Comparison of ENCODE assay signal across 8 cellular contexts in genomic region chr19:34403784-34404108, GRCh38. TPM values are rescaled to one million over a fixed set of nuclear protein-coding genes. Genes with fewer than 3 reads are reported as not detected.
DNase-seq lines count a peak whose midpoint lies in the region; ATAC-seq, FAIRE-seq and TF ChIP-seq lines count a peak whose summit lies in the region.

No MANE protein-coding gene starts in this region.

- peaks cover 3% of the 10 kb centered on the region; the same call in 1 of the 2 replicates for H3K23me2 ChIP-seq in H1 (ENCODE audit: low read depth, low read length)

- peak overlapping the region; percentile 93 for H3K4me3 ChIP-seq in IMR-90 (ENCODE audit: insufficient read depth, low read depth, low read length)
- peak overlapping the region; percentile 83 to 92 (median 88); a peak in 6 of 8 replicates for H3K4me3 ChIP-seq in H1 (ENCODE audit: extremely low read depth in 1 of 4, insufficient read depth in 2 of 4, low read depth in 3 of 4, low read length in 4 of 4)
- no peak overlapping the region for H3K4me3 ChIP-seq in trophoblast cell (ENCODE audit: low read depth, low read length)

- H3K4ac ChIP-seq in IMR-90 (ENCODE audit: low read depth, low read length) (peak overlapping the region; percentile 24; the same call in 1 of the 2 replicates), H1 (replicated peaks; ENCODE audit: insufficient read length, low read depth, low read length) (no peak overlapping the region), trophoblast cell (ENCODE audit: low read depth, low read length) (no peak overlapping the region)

- ATAC-seq in GM18867 (IDR thresholded peaks at IDR 0.05; ENCODE audit: unreplicated experiment) = peak; percentile 19
- no peak; the same call in 1 of the 2 replicates for ATAC-seq in IMR-90 (ENCODE audit: low read depth)

- H2BK5ac ChIP-seq in IMR-90 (ENCODE audit: low read depth, low read length, poor library complexity, severe bottlenecking) (peak overlapping the region; percentile 40), H1 (ENCODE audit: low read depth, low read length) (no peak overlapping the region), trophoblast cell (ENCODE audit: low read depth, low read length, poor library complexity) (no peak overlapping the region)

- H3K56ac ChIP-seq in IMR-90 (ENCODE audit: extremely low read depth, insufficient read depth, low read length) (peak overlapping the region; percentile 51; the same call in 1 of the 2 replicates), H1 (replicated peaks; ENCODE audit: insufficient read length, low read depth, low read length) (no peak overlapping the region)

- H3K9ac ChIP-seq in IMR-90 (ENCODE audit: low read depth, low read length) (peak overlapping the region; percentile 67), H1 (replicated peaks in 1 of 4; ENCODE audit: extremely low read depth in 1 of 4, low read depth in 3 of 4, low read length in 3 of 4) (no peak overlapping the region; a peak in 2 of 7 replicates), trophoblast cell (ENCODE audit: low read length) (no peak overlapping the region)

- FAIRE-seq in H1 (lab: Jason Lieb, UNC) = no peak

- no peaks in the 10 kb centered on the region for H3K27me3 ChIP-seq in IMR-90 (ENCODE audit: control insufficient read depth, insufficient read depth, low read length)
- H3K27me3 ChIP-seq in H1 (replicated peaks in 1 of 4; ENCODE audit: control insufficient read depth in 3 of 4, extremely low read depth in 1 of 4, insufficient read depth in 3 of 4, low read length in 3 of 4) = no peaks in the 10 kb centered on the region
- no peaks in the 10 kb centered on the region for H3K27me3 ChIP-seq in trophoblast cell (ENCODE audit: insufficient read depth, low read length)

- no TSS peak for BruUV-seq in IMR-90 (replicated peaks; lab: Mats Ljungman, UMichigan)

- H4K91ac ChIP-seq in IMR-90 (ENCODE audit: insufficient read depth, low read depth, low read length) (no peak overlapping the region; the same call in 1 of the 2 replicates), H1 (replicated peaks; ENCODE audit: insufficient read length, low read length) (no peak overlapping the region), trophoblast cell (ENCODE audit: low read depth, low read length) (peak overlapping the region; percentile 46)

- H2AFZ ChIP-seq in IMR-90 (replicated peaks; ENCODE audit: low read length, poor library complexity) (peak overlapping the region; percentile 98), H1 (ENCODE audit: low read length) (peak overlapping the region; percentile 95; the same call in 1 of the 2 replicates), trophoblast cell (ENCODE audit: insufficient read depth, low read length, poor library complexity) (peak overlapping the region; percentile 51)

- H3K27ac ChIP-seq in IMR-90 (ENCODE audit: insufficient read depth, low read length) = 0 out of 2 replicates have a peak overlapping the region, but pooled peaks have one; percentile 5
- no peak overlapping the region for H3K27ac ChIP-seq in H1 (ENCODE audit: low read depth, low read length)
- H3K27ac ChIP-seq in trophoblast cell (ENCODE audit: low read depth, low read length) = no peak overlapping the region

- TF ChIP-seq CTCF in IMR-90 (conservative IDR thresholded peaks at IDR 0.05; ENCODE audit: low read depth, low read length) = no peak
- no peak for TF ChIP-seq CTCF in H1 (IDR thresholded peaks at IDR 0.05; ENCODE audit: control extremely low read depth in 1 of 3, insufficient read depth in 1 of 3, low read depth in 1 of 3, low read length in 3 of 3)

- H3K23ac ChIP-seq in IMR-90 (ENCODE audit: low read depth, low read length) (0 out of 2 replicates have a peak overlapping the region, but pooled peaks have one; percentile 73), H1 (ENCODE audit: insufficient read length) (no peak overlapping the region), trophoblast cell (ENCODE audit: low read length) (no peak overlapping the region)

- H3K79me1 ChIP-seq in IMR-90 (ENCODE audit: low read depth in 1 of 2, low read length in 2 of 2) (peaks cover 3 to 12% of the 10 kb centered on the region in 2 experiments; a peak in 2 of 4 replicates), H1 (ENCODE audit: low read depth, low read length) (no peaks in the 10 kb centered on the region; the same call in 1 of the 2 replicates), trophoblast cell (ENCODE audit: low read length) (peaks cover 6% of the 10 kb centered on the region)

- peaks cover 2% of the 10 kb centered on the region; the same call in 1 of the 2 replicates for H3K4me1 ChIP-seq in IMR-90 (ENCODE audit: control insufficient read depth, insufficient read depth, low read length)
- no peaks in the 10 kb centered on the region for H3K4me1 ChIP-seq in H1 (replicated peaks in 1 of 4; ENCODE audit: control insufficient read depth in 3 of 4, insufficient read depth in 4 of 4, low read length in 3 of 4)
- H3K4me1 ChIP-seq in trophoblast cell (ENCODE audit: control insufficient read depth in 1 of 2, insufficient read depth in 2 of 2, low read length in 2 of 2) = no peaks in the 10 kb centered on the region

- no peaks in the 10 kb centered on the region for H3K9me3 ChIP-seq in IMR-90 (ENCODE audit: control insufficient read depth, insufficient read depth, low read length)
- no peaks in the 10 kb centered on the region for H3K9me3 ChIP-seq in H1 (ENCODE audit: insufficient read depth in 2 of 2, low read depth in 1 of 2, low read length in 1 of 2)
- no peaks in the 10 kb centered on the region for H3K9me3 ChIP-seq in trophoblast cell (ENCODE audit: insufficient read depth, low read depth, low read length)

- H3K18ac ChIP-seq in IMR-90 (ENCODE audit: low read depth, low read length) (no peak overlapping the region), H1 (ENCODE audit: extremely low read depth, low read length) (peak overlapping the region; percentile 64; the same call in 1 of the 2 replicates), trophoblast cell (ENCODE audit: low read length) (no peak overlapping the region)

- H3K9me1 ChIP-seq in IMR-90 (ENCODE audit: insufficient read depth, low read length) = no peaks in the 10 kb centered on the region; the same call in 1 of the 2 replicates

- POLR2A ChIA-PET in IMR-90 (lab: Charles Lee; ENCODE audit: unreplicated experiment) (no interaction called here), H1 (lab: Charles Lee; ENCODE audit: partially characterized antibody) (interaction anchor here (1.7 kb wide), 1 partner anchor 38 kb away, joined by 7 read pairs; no protein-coding TSS in a partner anchor)

- H2BK20ac ChIP-seq in IMR-90 (ENCODE audit: low read depth, low read length) (no peak overlapping the region), H1 (ENCODE audit: low read length) (0 out of 2 replicates have a peak overlapping the region, but pooled peaks have one; percentile 21)

- TF ChIP-seq POLR2A in IMR-90 (IDR thresholded peaks at IDR 0.05; ENCODE audit: low read depth, low read length) (no peak), H1 (IDR thresholded peaks at IDR 0.05; ENCODE audit: control extremely low read depth in 1 of 2, low read depth in 2 of 2, low read length in 2 of 2) (no peak)

- H4K5ac ChIP-seq in IMR-90 (ENCODE audit: low read depth, low read length) = peak overlapping the region; percentile 43; the same call in 1 of the 2 replicates
- no peak overlapping the region for H4K5ac ChIP-seq in H1 (ENCODE audit: insufficient read length, low read depth, low read length)

- in situ Hi-C loops in IMR-90 (cut with MboI; ENCODE audit: low sequenced_read_pairs) = no loop called here

- H3K79me2 ChIP-seq in H1 (ENCODE audit: control insufficient read depth in 1 of 2, insufficient read depth in 2 of 2, low read length in 2 of 2) = peaks cover 0 to 31% of the 10 kb centered on the region in 2 experiments; a peak in 2 of 4 replicates
- H3K79me2 ChIP-seq in trophoblast cell (ENCODE audit: control insufficient read depth, insufficient read depth, low read length, poor library complexity) = peaks cover 3% of the 10 kb centered on the region

- WGBS in IMR-90 (ENCODE audit: extremely low coverage in 2 of 2, insufficient read length in 1 of 2), 2 experiments = no CpG with 5 or more reads among the region's 6 CpGs
- WGBS in H1 (ENCODE audit: extremely low coverage in 1 of 2, insufficient coverage in 1 of 2, insufficient read length in 1 of 2, insufficient replicate concordance in 2 of 2, low coverage in 1 of 2, low lambda C conversion rate in 2 of 2, missing lambda C conversion rate in 1 of 2), 2 experiments = 71% methylated on average over 6 of the region's 6 CpGs; no CpG with 5 or more reads in 1 of the 2 experiments
- no CpG with 5 or more reads among the region's 6 CpGs for WGBS in trophoblast cell (ENCODE audit: extremely low coverage, insufficient coverage, insufficient read length)

- H3K14ac ChIP-seq in IMR-90 (replicated peaks; ENCODE audit: low read depth, low read length) (peak overlapping the region; percentile 86; the same call in 1 of the 2 replicates), H1 (ENCODE audit: insufficient read length) (no peak overlapping the region), trophoblast cell (ENCODE audit: low read length) (no peak overlapping the region)

- intact Hi-C loops in IMR-90 (cut with micrococcal nuclease) = loop anchor here (1.0 to 5.0 kb wide), 3 partner anchors 28 to 98 kb away; partner anchors contain the start of gene GPI

- peak overlapping the region; percentile 79 for H3K4me2 ChIP-seq in IMR-90 (ENCODE audit: low read depth, low read length)
- H3K4me2 ChIP-seq in H1 (ENCODE audit: insufficient read depth in 1 of 2, low read depth in 2 of 2, low read length in 2 of 2) = peak overlapping the region; percentile 51 to 71; a peak in 3 of 4 replicates
- H3K4me2 ChIP-seq in trophoblast cell (ENCODE audit: low read length) = peak overlapping the region; percentile 86

- no peak overlapping the region for H2BK120ac ChIP-seq in IMR-90 (ENCODE audit: low read depth, low read length)
- no peak overlapping the region for H2BK120ac ChIP-seq in H1 (replicated peaks; ENCODE audit: low read depth, low read length)
- H2BK120ac ChIP-seq in trophoblast cell (ENCODE audit: insufficient read depth, low read length, poor library complexity) = no peak overlapping the region

- H4K12ac ChIP-seq in trophoblast cell (ENCODE audit: low read depth, low read length) = no peak overlapping the region

- no peak overlapping the region for H2BK12ac ChIP-seq in H1 (ENCODE audit: low read depth, low read length)
- H2BK12ac ChIP-seq in trophoblast cell (ENCODE audit: low read length) = no peak overlapping the region

- DNase-seq in IMR-90 = no peak
- no peak for DNase-seq in H1 (ENCODE audit: low read depth in 1 of 2, low spot score in 2 of 2)
- DNase-seq in trophoblast cell = no peak
- DNase-seq in activated gamma-delta T cell treated with Interleukin-2 at 50 U/mL for 16 hours = no peak
- no peak for DNase-seq in stimulated activated CD4-positive, alpha-beta T cell treated with anti-CD3 and anti-CD28 coated beads, Interleukin-12 subunit alpha, Interleukin-12 subunit beta, amount 100 ng/mL, for 4 hours
- DNase-seq in middle frontal gyrus (ENCODE audit: extremely low spot score, low spot score) = no peak
- DNase-seq in iPS-NIHi7 (ENCODE audit: extremely low spot score) = no peak

- CTCF ChIA-PET in IMR-90 (lab: Yijun Ruan, JAX) (no interaction called here), H1 (lab: Charles Lee; ENCODE audit: partially characterized antibody) (no interaction called here)

- no peak overlapping the region for H2AK9ac ChIP-seq in IMR-90 (replicated peaks; ENCODE audit: low read depth, low read length, poor library complexity)

- TF ChIP-seq RAD21 in IMR-90 (IDR thresholded peaks at IDR 0.05; ENCODE audit: low read length) (no peak), H1 (IDR thresholded peaks at IDR 0.05 in 1 of 2, conservative IDR thresholded peaks at IDR 0.05 in 1 of 2; ENCODE audit: low read depth in 2 of 2, low read length in 2 of 2) (no peak)

- no peak overlapping the region for H2AK5ac ChIP-seq in IMR-90 (ENCODE audit: low read depth, low read length)
- no peak overlapping the region for H2AK5ac ChIP-seq in H1 (ENCODE audit: low read depth, low read length)
- no peak overlapping the region for H2AK5ac ChIP-seq in trophoblast cell (ENCODE audit: low read length)

- H2BK15ac ChIP-seq in IMR-90 (ENCODE audit: low read depth, low read length) (no peak overlapping the region), H1 (ENCODE audit: low read length) (no peak overlapping the region)

- H4K20me1 ChIP-seq in IMR-90 (ENCODE audit: insufficient read depth, low read length) (no peaks in the 10 kb centered on the region; the same call in 1 of the 2 replicates), H1 (replicated peaks in 1 of 2; ENCODE audit: control insufficient read depth in 1 of 2, insufficient read depth in 2 of 2, low read length in 2 of 2) (peaks cover 0 to 4% of the 10 kb centered on the region in 2 experiments)

- dilution Hi-C loops in IMR-90 (cut with HindIII; ENCODE audit: low sequenced_read_pairs, unreplicated experiment) = no loop called here

- H4K8ac ChIP-seq in IMR-90 (ENCODE audit: low read depth in 2 of 2, low read length in 2 of 2) = peak overlapping the region; percentile 74 to 91
- peak overlapping the region; percentile 69; the same call in 1 of the 2 replicates for H4K8ac ChIP-seq in H1 (ENCODE audit: extremely low read depth, insufficient read depth, low read length)
- H4K8ac ChIP-seq in trophoblast cell (ENCODE audit: low read depth, low read length) = peak overlapping the region; percentile 61

- peaks cover 19% of the 10 kb centered on the region for H3K36me3 ChIP-seq in IMR-90 (ENCODE audit: control insufficient read depth, insufficient read depth, low read length)
- H3K36me3 ChIP-seq in H1 (ENCODE audit: control insufficient read depth in 2 of 4, insufficient read depth in 4 of 4, low read length in 3 of 4) = peaks cover 9 to 34% (median 18%) of the 10 kb centered on the region in 4 experiments
- H3K36me3 ChIP-seq in trophoblast cell (ENCODE audit: control insufficient read depth in 1 of 2, insufficient read depth in 2 of 2, low read length in 2 of 2) = peaks cover 14 to 15% of the 10 kb centered on the region in 2 experiments

- TF ChIP-seq EP300 in H1 (IDR thresholded peaks at IDR 0.05; ENCODE audit: borderline replicate concordance in 1 of 2, low read depth in 2 of 2, low read length in 2 of 2) = no peak

RNA-seq across cellular contexts. Expression of gene PDCD2L, which starts 0.5 kb away (rescaled TPM):
- 10.6 and 12.2 TPM in 2 replicates for total RNA-seq in IMR-90 (2012; rRNA removed)
- 12.1 and 13.0 TPM in 2 replicates for polyA plus RNA-seq in IMR-90 (2012; rRNA removed)
- 11.7 and 13.0 TPM in 2 replicates for polyA plus RNA-seq in IMR-90 (2012; cell fraction: cytosol; rRNA removed)
- polyA plus RNA-seq in IMR-90 (2012; cell fraction: nucleus; rRNA removed; ENCODE audit: low replicate concordance) = 6.2 and 6.9 TPM in 2 replicates
- total RNA-seq in H1 (2021; fragmentation: NEBNext Ultra II Directional; extraction: Animal tissue kit (Norgen Biotek cat#: 25700)) = 50.8 and 51.5 TPM in 2 replicates
- 78.1 and 80.2 TPM in 2 replicates for polyA plus RNA-seq in H1 (2011; rRNA removed)
- polyA plus RNA-seq in H1 (2011; cell fraction: cytosol; rRNA removed) = 72.4 TPM
- polyA plus RNA-seq in H1 (2011; cell fraction: nucleus; rRNA removed) = 47.8 TPM
- polyA plus RNA-seq in H1 (2012, experiment 1 of 2) = 42.0 to 65.0 TPM (median 44.8 TPM) in 4 replicates
- 59.2 TPM for polyA plus RNA-seq in H1 (2012, experiment 2 of 2)
- polyA plus RNA-seq in H1 (2013, experiment 1 of 2) = 57.3 TPM
- polyA plus RNA-seq in H1 (2013, experiment 2 of 2) = 59.1 TPM
- polyA minus RNA-seq in H1 (2011; rRNA and poly(A)+ RNA removed) = 35.2 and 56.0 TPM in 2 replicates
- 19.8 TPM for polyA minus RNA-seq in H1 (2011; cell fraction: cytosol; rRNA and poly(A)+ RNA removed)
- 22.6 TPM for polyA minus RNA-seq in H1 (2011; cell fraction: nucleus; rRNA and poly(A)+ RNA removed)
- 18.1 and 19.0 TPM in 2 replicates for polyA plus RNA-seq in trophoblast cell (2013)

RNA-seq across cellular contexts. Expression of gene UBA2, which starts 24.4 kb away (rescaled TPM):
- 135 and 153 TPM in 2 replicates for total RNA-seq in IMR-90 (2012; rRNA removed)
- polyA plus RNA-seq in IMR-90 (2012; rRNA removed) (82.3 and 82.8 TPM in 2 replicates), H1 (2011; rRNA removed) (100.0 and 111 TPM in 2 replicates)
- 14.1 and 26.7 TPM in 2 replicates for polyA plus RNA-seq in IMR-90 (2012; cell fraction: cytosol; rRNA removed)
- 5.9 and 37.2 TPM in 2 replicates for polyA plus RNA-seq in IMR-90 (2012; cell fraction: nucleus; rRNA removed; ENCODE audit: low replicate concordance)
- total RNA-seq in H1 (2021; fragmentation: NEBNext Ultra II Directional; extraction: Animal tissue kit (Norgen Biotek cat#: 25700)) = 181 and 182 TPM in 2 replicates
- 142 TPM for polyA plus RNA-seq in H1 (2011; cell fraction: cytosol; rRNA removed)
- polyA plus RNA-seq in H1 (2011; cell fraction: nucleus; rRNA removed) = 77.2 TPM
- 190 to 260 TPM (median 248 TPM) in 4 replicates for polyA plus RNA-seq in H1 (2012, experiment 1 of 2)
- 12.9 TPM for polyA plus RNA-seq in H1 (2012, experiment 2 of 2)
- polyA plus RNA-seq in H1 (2013, experiment 1 of 2) = 130 TPM
- 152 TPM for polyA plus RNA-seq in H1 (2013, experiment 2 of 2)
- 275 and 399 TPM in 2 replicates for polyA minus RNA-seq in H1 (2011; rRNA and poly(A)+ RNA removed)
- polyA minus RNA-seq in H1 (2011; cell fraction: cytosol; rRNA and poly(A)+ RNA removed) = 164 TPM
- 137 TPM for polyA minus RNA-seq in H1 (2011; cell fraction: nucleus; rRNA and poly(A)+ RNA removed)
- 118 and 135 TPM in 2 replicates for polyA plus RNA-seq in trophoblast cell (2013)

RNA-seq across cellular contexts. Expression of gene GPI, which starts 38.8 kb away (rescaled TPM):
- 142 and 147 TPM in 2 replicates for total RNA-seq in IMR-90 (2012; rRNA removed)
- polyA plus RNA-seq in IMR-90 (2012; rRNA removed) = 239 and 245 TPM in 2 replicates
- polyA plus RNA-seq in IMR-90 (2012; cell fraction: cytosol; rRNA removed) = 215 and 276 TPM in 2 replicates
- 155 and 257 TPM in 2 replicates for polyA plus RNA-seq in IMR-90 (2012; cell fraction: nucleus; rRNA removed; ENCODE audit: low replicate concordance)
- 360 and 370 TPM in 2 replicates for total RNA-seq in H1 (2021; fragmentation: NEBNext Ultra II Directional; extraction: Animal tissue kit (Norgen Biotek cat#: 25700))
- polyA plus RNA-seq in H1 (2011; rRNA removed) = 171 and 240 TPM in 2 replicates
- polyA plus RNA-seq in H1 (2011; cell fraction: cytosol; rRNA removed) = 153 TPM
- 211 TPM for polyA plus RNA-seq in H1 (2011; cell fraction: nucleus; rRNA removed)
- 270 to 336 TPM (median 308 TPM) in 4 replicates for polyA plus RNA-seq in H1 (2012, experiment 1 of 2)
- polyA plus RNA-seq in H1 (2012, experiment 2 of 2) = 324 TPM
- polyA plus RNA-seq in H1 (2013, experiment 1 of 2) = 133 TPM
- 132 TPM for polyA plus RNA-seq in H1 (2013, experiment 2 of 2)
- 290 and 318 TPM in 2 replicates for polyA minus RNA-seq in H1 (2011; rRNA and poly(A)+ RNA removed)
- polyA minus RNA-seq in H1 (2011; cell fraction: cytosol; rRNA and poly(A)+ RNA removed) = 192 TPM
- polyA minus RNA-seq in H1 (2011; cell fraction: nucleus; rRNA and poly(A)+ RNA removed) = 114 TPM
- polyA plus RNA-seq in trophoblast cell (2013) = 83.4 and 84.5 TPM in 2 replicates
